In genomic region chr11:46480909-46481308, GRCh38 we compare ENCODE assay signal across 1 cellular context.
TF ChIP-seq lines count a peak whose summit lies in the region.

No MANE protein-coding gene starts in this region.

TF ChIP-seq in GM23338, 12 proteins besides CTCF, POLR2A, EP300 and RAD21 (continued from another document):
- TF ChIP-seq, protein P1, sequence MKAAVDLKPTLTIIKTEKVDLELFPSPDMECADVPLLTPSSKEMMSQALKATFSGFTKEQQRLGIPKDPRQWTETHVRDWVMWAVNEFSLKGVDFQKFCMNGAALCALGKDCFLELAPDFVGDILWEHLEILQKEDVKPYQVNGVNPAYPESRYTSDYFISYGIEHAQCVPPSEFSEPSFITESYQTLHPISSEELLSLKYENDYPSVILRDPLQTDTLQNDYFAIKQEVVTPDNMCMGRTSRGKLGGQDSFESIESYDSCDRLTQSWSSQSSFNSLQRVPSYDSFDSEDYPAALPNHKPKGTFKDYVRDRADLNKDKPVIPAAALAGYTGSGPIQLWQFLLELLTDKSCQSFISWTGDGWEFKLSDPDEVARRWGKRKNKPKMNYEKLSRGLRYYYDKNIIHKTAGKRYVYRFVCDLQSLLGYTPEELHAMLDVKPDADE (IDR thresholded peaks at IDR 0.05): no peak
- TF ChIP-seq JUNB (IDR thresholded peaks at IDR 0.05; ENCODE audit: unreplicated experiment) (no peak), ZNF114 (CRISPR knock-in tag; IDR thresholded peaks at IDR 0.05) (no peak), ZNF462 (CRISPR knock-in tag; IDR thresholded peaks at IDR 0.05) (no peak), CREB1 (CRISPR knock-in tag; IDR thresholded peaks at IDR 0.05; ENCODE audit: low read depth) (no peak), NANOG (IDR thresholded peaks at IDR 0.05; ENCODE audit: borderline replicate concordance) (no peak), EZH2 (IDR thresholded peaks at IDR 0.05; ENCODE audit: low read depth, unreplicated experiment) (no peak), EZH2phosphoT487 (IDR thresholded peaks at IDR 0.05; ENCODE audit: unreplicated experiment) (no peak)
